ENCODE assay signal across 18 cellular contexts in the genomic region with DNA sequence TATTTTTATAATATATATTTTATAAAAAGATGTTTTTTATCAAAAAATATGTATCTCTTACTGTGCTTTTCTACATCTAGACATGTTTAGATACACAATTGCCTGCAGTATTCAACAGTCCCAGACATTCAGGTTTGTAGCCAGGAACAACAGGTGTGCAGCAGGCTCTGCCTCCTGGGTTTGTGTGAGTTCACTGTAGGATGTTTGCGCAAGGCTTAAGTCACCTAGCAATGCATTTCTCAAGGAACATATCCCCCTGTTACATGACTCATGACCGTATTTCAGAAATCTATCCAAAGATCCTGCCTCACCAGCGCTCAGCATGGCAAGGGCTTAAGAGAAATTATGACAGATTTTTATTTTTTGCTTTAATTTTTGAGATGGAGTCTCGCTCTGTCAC. TPM values are rescaled to one million over a fixed set of nuclear protein-coding genes. Genes with fewer than 3 reads are reported as not detected.
DNase-seq lines count a peak whose midpoint lies in the region; FAIRE-seq and TF ChIP-seq lines count a peak whose summit lies in the region.
"Had no signal": no experiment of that assay in that cellular context is flagged by ENCODE, and none has a peak within 500 bp of the region (broad histone marks: within the 10 kb centered on the region; RNA-seq: fewer than 3 reads in every experiment).

No MANE protein-coding gene starts in this region.

- H3K27me3 ChIP-seq in bronchial epithelial cell (ENCODE audit: control insufficient read depth, insufficient read depth, low read length): no peaks in the 10 kb centered on the region
- no peaks in the 10 kb centered on the region for H3K27me3 ChIP-seq in osteoblast (ENCODE audit: insufficient read depth, low read length)
- H3K27me3 ChIP-seq: body of pancreas had no signal

- H3K4me3 ChIP-seq in bronchial epithelial cell (ENCODE audit: low read depth, low read length) (no peak overlapping the region), osteoblast (ENCODE audit: insufficient read depth, low read length) (no peak overlapping the region)
- H3K4me3 ChIP-seq: body of pancreas had no signal

- no peak overlapping the region for H3K4me2 ChIP-seq in osteoblast (ENCODE audit: insufficient read depth, low read length)

- no peak overlapping the region for H2AFZ ChIP-seq in osteoblast (ENCODE audit: low read length)

- peak; percentile 89 for FAIRE-seq in bronchial epithelial cell (lab: Jason Lieb, UNC)
- FAIRE-seq: GM18507, urothelium cell line had no signal

- DNase-seq in NCI-H1436 (lab: John Stamatoyannopoulos, UW) (peak; percentile 10), NCI-H1436 treated with DMSO at 0.1 percent for 48 hours (lab: John Stamatoyannopoulos, UW) (no peak), NCI-H146 treated with DMSO at 0.1 percent for 48 hours (lab: John Stamatoyannopoulos, UW; ENCODE audit: unreplicated experiment) (peak; percentile 45), bronchial epithelial cell (ENCODE audit: low read depth) (peak; percentile 94), osteoblast (ENCODE audit: insufficient read length, low spot score, missing footprints) (peak; percentile 31), NCI-H187 treated with DMSO at 0.1 percent for 48 hours (lab: John Stamatoyannopoulos, UW) (no peak), KG1 (lab: John Stamatoyannopoulos, UW) (no peak), COLO829 (ENCODE audit: low spot score) (no peak)
- DNase-seq: activated CD4-positive, alpha-beta memory T cell treated with anti-CD3 and anti-CD28 coated beads for 36 hours; activated effector memory CD4-positive, alpha-beta T cell treated with anti-CD3 and anti-CD28 coated beads, Interleukin-2, amount 50 U/mL, for 16 hours; body of pancreas; mesendoderm; NCI-H1105; NCI-H748 treated with DMSO at 0.1 percent for 48 hours; SHP77 treated with DMSO at 0.1 percent for 48 hours; stimulated activated naive CD4-positive, alpha-beta T cell treated with Interleukin-2 at 50 U/mL for 16 hours had no signal

- H3K36me3 ChIP-seq in bronchial epithelial cell (ENCODE audit: control insufficient read depth, insufficient read depth, low read length) (peaks cover 42% of the 10 kb centered on the region), osteoblast (ENCODE audit: insufficient read depth, low read length) (peaks cover 66% of the 10 kb centered on the region)

- H3K79me2 ChIP-seq in osteoblast (ENCODE audit: insufficient read depth, low read length): peaks cover 4% of the 10 kb centered on the region

- TF ChIP-seq CTCF in bronchial epithelial cell (IDR thresholded peaks at IDR 0.05; ENCODE audit: insufficient read depth, low read length, severe bottlenecking): peak; percentile 0
- TF ChIP-seq CTCF in osteoblast (IDR thresholded peaks at IDR 0.05; ENCODE audit: extremely low read depth, low read depth, low read length): no peak

- no peaks in the 10 kb centered on the region for H3K4me1 ChIP-seq in osteoblast (ENCODE audit: insufficient read depth, low read length)

- peaks cover 3% of the 10 kb centered on the region for H4K20me1 ChIP-seq in osteoblast (ENCODE audit: insufficient read depth, low read length)

- H3K9me3 ChIP-seq in osteoblast (ENCODE audit: low read depth, low read length): no peaks in the 10 kb centered on the region

- no peak overlapping the region for H3K27ac ChIP-seq in osteoblast (ENCODE audit: low read depth, low read length)
- H3K27ac ChIP-seq: body of pancreas had no signal

RNA-seq across cellular contexts. Expression of a gene that starts 41.5 kb away (rescaled TPM):
- 39.2 and 54.8 TPM in 2 replicates for total RNA-seq in bronchial epithelial cell
- 89.8 and 92.8 TPM in 2 replicates for total RNA-seq in osteoblast

Comparison
In these comparisons a context has a peak if more than half of its experiments do, and no peak if none do; other contexts are left out.
1. DNase-seq: peak in NCI-H1436 (single experiment), NCI-H146 treated with DMSO at 0.1 percent for 48 hours (single experiment), bronchial epithelial cell (single experiment) and osteoblast (single experiment); none in NCI-H1436 treated with DMSO at 0.1 percent for 48 hours (single experiment), NCI-H187 treated with DMSO at 0.1 percent for 48 hours (single experiment), KG1 (single experiment) and COLO829 (single experiment).